ENCODE assay signal across 15 cellular contexts in the genomic region with DNA sequence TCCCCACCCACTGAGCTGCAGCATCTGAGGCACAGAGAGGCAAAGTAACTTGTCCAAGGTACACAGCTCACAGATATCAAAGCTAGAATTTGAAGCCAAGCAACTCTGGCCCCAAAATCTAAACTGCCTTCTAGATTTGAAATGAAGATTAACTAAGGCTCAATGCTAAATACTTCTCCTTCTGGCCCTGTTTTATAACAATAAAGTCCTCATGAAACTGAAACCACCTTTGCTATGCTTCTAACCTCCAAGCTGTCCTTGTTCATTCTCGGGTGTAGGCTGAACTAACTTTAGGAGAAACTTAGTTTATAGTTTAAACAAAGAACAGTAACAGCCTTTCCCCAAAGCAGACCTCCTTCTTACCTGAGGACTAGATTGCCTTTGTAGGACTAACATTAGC.
A peak's percentile ranks its signal among the peaks of the same experiment; 100 is the strongest.
DNase-seq lines count a peak whose midpoint lies in the region; ATAC-seq lines count a peak whose summit lies in the region.
"Had no signal": no experiment of that assay in that cellular context is flagged by ENCODE, and none has a peak within 500 bp of the region (broad histone marks: within the 10 kb centered on the region; RNA-seq: fewer than 3 reads in every experiment).

No MANE protein-coding gene starts in this region.

- DNase-seq in NCI-H146 treated with DMSO at 0.1 percent for 48 hours (lab: John Stamatoyannopoulos, UW; ENCODE audit: unreplicated experiment) (no peak), anterior cingulate cortex (lab: John Stamatoyannopoulos, UW) (no peak), NCI-H1105 treated with DMSO at 0.1 percent for 48 hours (lab: John Stamatoyannopoulos, UW) (no peak)
- DNase-seq: activated CD8-positive, alpha-beta memory T cell treated with anti-CD3 and anti-CD28 coated beads, Interleukin-2, amount 10 ng/mL, durations not matched to agents 7 days and 5 days; AML-193; cortex of kidney; MV-4-11; NCI-H526 treated with DMSO at 0.1 percent for 48 hours; psoas muscle; SHP77 had no signal

- peak; percentile 66 for ATAC-seq in GM18519 (IDR thresholded peaks at IDR 0.05; ENCODE audit: low FRiP score, unreplicated experiment)
- peak; percentile 48 for ATAC-seq in GM21423 (IDR thresholded peaks at IDR 0.05; ENCODE audit: unreplicated experiment)
- ATAC-seq in HG02943 (IDR thresholded peaks at IDR 0.05; ENCODE audit: low read depth, unreplicated experiment): peak; percentile 56
- ATAC-seq in HG03575 (IDR thresholded peaks at IDR 0.05; ENCODE audit: extremely low read depth, insufficient number of reproducible peaks, low FRiP score, unreplicated experiment): peak; percentile 43
- ATAC-seq in HG03196 (IDR thresholded peaks at IDR 0.05; ENCODE audit: unreplicated experiment): no peak
- ATAC-seq: activated CD8-positive, alpha-beta memory T cell treated with anti-CD3 and anti-CD28 coated beads, Interleukin-2, amount 10 ng/mL, durations not matched to agents 7 days and 5 days; psoas muscle had no signal
